1 cellular context compared by ENCODE assay signal in the genomic region with DNA sequence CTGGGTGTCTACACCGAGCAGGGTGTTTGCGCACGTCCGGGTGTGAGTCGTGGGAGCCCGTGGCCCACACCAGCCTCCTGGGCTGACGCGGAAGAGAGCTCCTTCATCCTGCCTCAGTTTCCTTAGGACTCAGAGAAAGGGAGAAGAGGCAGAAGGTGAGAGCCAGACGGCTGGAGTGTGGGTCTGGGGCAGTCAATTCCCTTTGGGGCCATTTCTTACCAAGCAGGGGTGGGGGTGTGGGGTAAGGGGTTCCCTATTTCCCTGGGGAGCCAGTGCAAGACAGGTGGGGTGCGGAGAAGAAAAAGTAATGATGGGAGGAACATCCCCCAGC.
TF ChIP-seq lines count a peak whose summit lies in the region.

No MANE protein-coding gene starts in this region.

TF ChIP-seq in HepG2, 621 proteins besides CTCF, POLR2A, EP300 and RAD21:
- TF ChIP-seq SMAD1 (CRISPR knock-in tag; IDR thresholded peaks at IDR 0.05; ENCODE audit: borderline replicate concordance, low read depth) (no peak), ZNF646 (CRISPR knock-in tag; IDR thresholded peaks at IDR 0.05) (no peak), ZNF34 (CRISPR knock-in tag; IDR thresholded peaks at IDR 0.05; ENCODE audit: borderline replicate concordance) (no peak), ZNF136 (CRISPR knock-in tag; IDR thresholded peaks at IDR 0.05; ENCODE audit: low read depth) (no peak), RFX3 (CRISPR knock-in tag; IDR thresholded peaks at IDR 0.05) (no peak), TARDBP (CRISPR knock-in tag; IDR thresholded peaks at IDR 0.05) (no peak), MXD4 (CRISPR knock-in tag; IDR thresholded peaks at IDR 0.05) (no peak), MTA3 (CRISPR knock-in tag; IDR thresholded peaks at IDR 0.05) (no peak), ZBTB46 (CRISPR knock-in tag; IDR thresholded peaks at IDR 0.05; ENCODE audit: borderline replicate concordance) (no peak), NKX3-1 (CRISPR knock-in tag; IDR thresholded peaks at IDR 0.05) (no peak), ZNF83 (CRISPR knock-in tag; IDR thresholded peaks at IDR 0.05; ENCODE audit: borderline replicate concordance) (no peak), ZNF761 (CRISPR knock-in tag; conservative IDR thresholded peaks at IDR 0.05) (no peak), CREBL2 (CRISPR knock-in tag; IDR thresholded peaks at IDR 0.05; ENCODE audit: borderline replicate concordance) (no peak), ZNF75D (CRISPR knock-in tag; IDR thresholded peaks at IDR 0.05; ENCODE audit: borderline replicate concordance) (no peak), ZNF460 (CRISPR knock-in tag; IDR thresholded peaks at IDR 0.05; ENCODE audit: borderline replicate concordance) (no peak), ZNF782 (CRISPR knock-in tag; IDR thresholded peaks at IDR 0.05; ENCODE audit: borderline replicate concordance) (no peak), THYN1 (CRISPR knock-in tag; IDR thresholded peaks at IDR 0.05; ENCODE audit: borderline replicate concordance, low read depth) (no peak), ZNF24 (IDR thresholded peaks at IDR 0.05) (no peak), ZNF296 (CRISPR knock-in tag; conservative IDR thresholded peaks at IDR 0.05) (no peak)
- TF ChIP-seq, protein P1, sequence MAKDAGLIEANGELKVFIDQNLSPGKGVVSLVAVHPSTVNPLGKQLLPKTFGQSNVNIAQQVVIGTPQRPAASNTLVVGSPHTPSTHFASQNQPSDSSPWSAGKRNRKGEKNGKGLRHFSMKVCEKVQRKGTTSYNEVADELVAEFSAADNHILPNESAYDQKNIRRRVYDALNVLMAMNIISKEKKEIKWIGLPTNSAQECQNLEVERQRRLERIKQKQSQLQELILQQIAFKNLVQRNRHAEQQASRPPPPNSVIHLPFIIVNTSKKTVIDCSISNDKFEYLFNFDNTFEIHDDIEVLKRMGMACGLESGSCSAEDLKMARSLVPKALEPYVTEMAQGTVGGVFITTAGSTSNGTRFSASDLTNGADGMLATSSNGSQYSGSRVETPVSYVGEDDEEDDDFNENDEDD (CRISPR knock-in tag; IDR thresholded peaks at IDR 0.05; ENCODE audit: borderline replicate concordance), result no peak
